8 cellular contexts compared by ENCODE assay signal in genomic region chr1:72282690-72283203, GRCh38. TPM values are rescaled to one million over a fixed set of nuclear protein-coding genes. Genes with fewer than 3 reads are reported as not detected.
DNase-seq lines count a peak whose midpoint lies in the region; FAIRE-seq and TF ChIP-seq lines count a peak whose summit lies in the region.

No MANE protein-coding gene starts in this region.

- peak overlapping the region; percentile 97 for H3K9ac ChIP-seq in astrocyte (ENCODE audit: low read length)
- no peak overlapping the region for H3K9ac ChIP-seq in parathyroid adenoma

- H4K20me1 ChIP-seq in astrocyte (ENCODE audit: insufficient read depth, low read length) (no peaks in the 10 kb centered on the region), OCI-LY7 (ENCODE audit: insufficient read depth, low read length) (no peaks in the 10 kb centered on the region)

- no peaks in the 10 kb centered on the region for H3K27me3 Mint-ChIP-seq in astrocyte (ENCODE audit: low read depth, unreplicated experiment)

- peak overlapping the region; percentile 95 for H3K27ac ChIP-seq in SJSA1
- H3K27ac ChIP-seq in astrocyte (ENCODE audit: low read depth, low read length): peak overlapping the region; percentile 96
- H3K27ac ChIP-seq in left ventricle myocardium inferior (replicated peaks): peak overlapping the region; percentile 96
- peak overlapping the region; percentile 95 for H3K27ac ChIP-seq in parathyroid adenoma
- H3K27ac ChIP-seq in OCI-LY7 (ENCODE audit: low read depth, low read length, poor library complexity, severe bottlenecking): no peak overlapping the region

- DNase-seq in GF-D8 (lab: John Stamatoyannopoulos, UW): peak; percentile 42
- peak; percentile 96 for DNase-seq in HCEC 1CT
- peak; percentile 95 for DNase-seq in MG63
- peak; percentile 90 to 91 for DNase-seq in SJSA1 (ENCODE audit: low read depth in 1 of 2, low spot score in 2 of 2)
- peak; percentile 85 for DNase-seq in astrocyte (ENCODE audit: low read depth)
- DNase-seq in left ventricle myocardium inferior: peak; percentile 88
- DNase-seq in OCI-LY7 (ENCODE audit: low spot score): no peak

- no peak overlapping the region for H3K27ac Mint-ChIP-seq in astrocyte (ENCODE audit: unreplicated experiment)

- no peaks in the 10 kb centered on the region for H3K36me3 Mint-ChIP-seq in astrocyte (ENCODE audit: low read depth, unreplicated experiment)

- no peaks in the 10 kb centered on the region for H3K36me3 ChIP-seq in MG63
- H3K36me3 ChIP-seq in SJSA1: no peaks in the 10 kb centered on the region
- no peaks in the 10 kb centered on the region for H3K36me3 ChIP-seq in astrocyte (ENCODE audit: insufficient read depth, low read length)
- no peaks in the 10 kb centered on the region for H3K36me3 ChIP-seq in left ventricle myocardium inferior
- no peaks in the 10 kb centered on the region for H3K36me3 ChIP-seq in parathyroid adenoma (ENCODE audit: control insufficient read depth, insufficient read depth, low read length)
- H3K36me3 ChIP-seq in OCI-LY7 (ENCODE audit: insufficient read depth, low read length): no peaks in the 10 kb centered on the region

- no peaks in the 10 kb centered on the region for H3K9me3 Mint-ChIP-seq in astrocyte (ENCODE audit: unreplicated experiment)

- CTCF ChIA-PET in OCI-LY7 (lab: Charles Lee; ENCODE audit: unreplicated experiment): no interaction called here

- no peak for FAIRE-seq in astrocyte (lab: Jason Lieb, UNC)

- H3K4me2 ChIP-seq in astrocyte (ENCODE audit: low read length) (peak overlapping the region; percentile 95), parathyroid adenoma (ENCODE audit: low read length) (peak overlapping the region; percentile 96), OCI-LY7 (ENCODE audit: low read length) (no peak overlapping the region)

- POLR2A ChIA-PET in OCI-LY7 (lab: Charles Lee): no interaction called here

- intact Hi-C loops in left ventricle myocardium inferior (cut with micrococcal nuclease) (no loop called here), OCI-LY7 (cut with micrococcal nuclease; ENCODE audit: unreplicated experiment) (no loop called here)

- H3K4me3 ChIP-seq in MG63 (peak overlapping the region; percentile 61), SJSA1 (peak overlapping the region; percentile 52), astrocyte (ENCODE audit: insufficient read depth, low read depth, low read length) (peak overlapping the region; percentile 91), left ventricle myocardium inferior (peak overlapping the region; percentile 85), parathyroid adenoma (ENCODE audit: low read depth, low read length) (peak overlapping the region; percentile 88), OCI-LY7 (ENCODE audit: low read depth, low read length, poor library complexity, severe bottlenecking) (no peak overlapping the region)

- H3K9me3 ChIP-seq in MG63: no peaks in the 10 kb centered on the region
- no peaks in the 10 kb centered on the region for H3K9me3 ChIP-seq in SJSA1 (replicated peaks)
- H3K9me3 ChIP-seq in astrocyte (ENCODE audit: insufficient read depth, low read depth, low read length): no peaks in the 10 kb centered on the region
- no peaks in the 10 kb centered on the region for H3K9me3 ChIP-seq in left ventricle myocardium inferior (replicated peaks)
- H3K9me3 ChIP-seq in parathyroid adenoma (ENCODE audit: control insufficient read depth, low read length): no peaks in the 10 kb centered on the region
- H3K9me3 ChIP-seq in OCI-LY7 (ENCODE audit: low read length): no peaks in the 10 kb centered on the region

- peak overlapping the region; percentile 79 for H2AFZ ChIP-seq in astrocyte (ENCODE audit: low read depth, low read length)
- H2AFZ ChIP-seq in parathyroid adenoma: peak overlapping the region; percentile 96
- H2AFZ ChIP-seq in OCI-LY7 (ENCODE audit: low read length): no peak overlapping the region

- peaks cover 20% of the 10 kb centered on the region for H3K4me1 ChIP-seq in SJSA1 (replicated peaks)
- H3K4me1 ChIP-seq in astrocyte (ENCODE audit: insufficient read depth, low read length): peaks cover 6% of the 10 kb centered on the region
- peaks cover 36% of the 10 kb centered on the region for H3K4me1 ChIP-seq in left ventricle myocardium inferior
- H3K4me1 ChIP-seq in parathyroid adenoma: no peaks in the 10 kb centered on the region
- no peaks in the 10 kb centered on the region for H3K4me1 ChIP-seq in OCI-LY7 (ENCODE audit: insufficient read depth, low read length, poor library complexity, severe bottlenecking)

- no peaks in the 10 kb centered on the region for H3K27me3 ChIP-seq in MG63
- H3K27me3 ChIP-seq in SJSA1 (replicated peaks): no peaks in the 10 kb centered on the region
- H3K27me3 ChIP-seq in astrocyte (ENCODE audit: insufficient read depth, low read length): no peaks in the 10 kb centered on the region
- H3K27me3 ChIP-seq in left ventricle myocardium inferior (ENCODE audit: low read depth): no peaks in the 10 kb centered on the region
- no peaks in the 10 kb centered on the region for H3K27me3 ChIP-seq in parathyroid adenoma (ENCODE audit: control insufficient read depth, insufficient read depth, low read length)

- peaks cover 12% of the 10 kb centered on the region for H3K4me1 Mint-ChIP-seq in astrocyte (ENCODE audit: low read depth, unreplicated experiment)

- BruUV-seq in OCI-LY7 (replicated peaks; lab: Mats Ljungman, UMichigan): no TSS peak

- H3K4me3 Mint-ChIP-seq in astrocyte (ENCODE audit: unreplicated experiment): no peak overlapping the region

- H3K79me2 ChIP-seq in astrocyte (ENCODE audit: insufficient read depth, low read length) (peaks cover 6% of the 10 kb centered on the region), parathyroid adenoma (no peaks in the 10 kb centered on the region), OCI-LY7 (ENCODE audit: insufficient read depth, low read depth, low read length) (no peaks in the 10 kb centered on the region)

- TF ChIP-seq CTCF in astrocyte (IDR thresholded peaks at IDR 0.05; ENCODE audit: insufficient read depth, low read depth, low read length) (no peak), left ventricle myocardium inferior (IDR thresholded peaks at IDR 0.05; ENCODE audit: borderline replicate concordance) (peak; percentile 36), parathyroid adenoma (IDR thresholded peaks at IDR 0.05) (peak; percentile 7), OCI-LY7 (conservative IDR thresholded peaks at IDR 0.05; ENCODE audit: low read length) (no peak)

- H3K9me2 ChIP-seq in OCI-LY7 (ENCODE audit: insufficient read depth, low read length): no peaks in the 10 kb centered on the region

RNA-seq across cellular contexts. Expression of gene NEGR1, which starts 0.4 kb away (rescaled TPM):
- total RNA-seq in MG63 (2014; rRNA removed; shearing (Covaris generic); ENCODE audit: low replicate concordance): 0.23 and 0.62 TPM in 2 replicates
- total RNA-seq in SJSA1 (2014; rRNA removed; shearing (Covaris generic)): 0.38 and 1.9 TPM in 2 replicates
- total RNA-seq in astrocyte: 7.4 and 8.6 TPM in 2 replicates
- total RNA-seq in left ventricle myocardium inferior: 9.7 TPM
- total RNA-seq in OCI-LY7 (2014; rRNA removed; shearing (Covaris generic)): not detected in 2 replicates
- total RNA-seq in OCI-LY7 (2022): not detected in 2 replicates

Comparison
In these comparisons a context has a peak if more than half of its experiments do, and no peak if none do; other contexts are left out.
1. CTCF ChIP-seq: peak in left ventricle myocardium inferior (single experiment) and parathyroid adenoma (single experiment); none in astrocyte (single experiment) and OCI-LY7 (single experiment).